ENCODE assay signal across 8 cellular contexts in the genomic region with DNA sequence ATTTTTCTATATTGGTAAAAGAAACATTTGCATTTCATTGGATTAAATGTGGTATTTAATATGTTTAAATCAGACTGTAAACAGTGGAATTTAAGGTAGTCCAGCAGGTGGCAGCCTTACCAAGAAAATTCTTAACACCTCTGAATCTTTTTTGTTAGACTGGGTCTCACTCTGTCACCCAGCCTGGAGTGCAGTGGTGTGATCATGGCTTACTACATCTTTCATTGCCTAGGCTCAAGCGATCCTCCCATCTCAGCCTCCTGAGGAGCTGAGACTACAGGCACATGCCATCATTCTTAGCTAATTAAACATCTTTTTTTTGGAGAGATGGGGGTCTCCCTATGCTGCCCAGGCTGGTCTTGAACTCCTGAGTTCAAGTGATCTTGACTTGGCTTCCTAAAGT.
DNase-seq lines count a peak whose midpoint lies in the region; ATAC-seq and TF ChIP-seq lines count a peak whose summit lies in the region.

No MANE protein-coding gene starts in this region.

- POLR2A ChIA-PET in Panc1 (lab: Charles Lee): no interaction called here
- POLR2A ChIA-PET in activated naive CD8-positive, alpha-beta T cell treated with anti-CD3 and anti-CD28 coated beads, Interleukin-2, amount 10 ng/mL, durations not matched to agents 7 days and 5 days (lab: Charles Lee): no interaction called here

- H3K9me3 ChIP-seq in Panc1 (ENCODE audit: control insufficient read depth, insufficient read depth, low read depth, low read length): no peaks in the 10 kb centered on the region

- peak; percentile 26 for DNase-seq in DMS114 treated with DMSO at 0.1 percent for 48 hours (lab: John Stamatoyannopoulos, UW; ENCODE audit: unreplicated experiment)
- DNase-seq in HT-29 (ENCODE audit: low spot score): peak; percentile 72
- peak; percentile 8 for DNase-seq in Panc1 (ENCODE audit: low read depth, low spot score)
- no peak for DNase-seq in activated naive CD8-positive, alpha-beta T cell treated with anti-CD3 and anti-CD28 coated beads, Interleukin-2, amount 10 ng/mL, durations not matched to agents 7 days and 5 days
- peak; percentile 2 for DNase-seq in iPS DF 19.7 (ENCODE audit: low read depth, low spot score)
- DNase-seq in stimulated activated CD4-positive, alpha-beta T cell treated with anti-CD3 and anti-CD28 coated beads, Interleukin-1b, Interleukin-23, amount 100 ng/mL, for 48 hours: peak; percentile 11
- no peak for DNase-seq in cortex of kidney (lab: John Stamatoyannopoulos, UW)
- no peak for DNase-seq in GM19240 (ENCODE audit: insufficient read length, low spot score)

- H3K36me3 Mint-ChIP-seq in activated naive CD8-positive, alpha-beta T cell treated with anti-CD3 and anti-CD28 coated beads, Interleukin-2, amount 10 ng/mL, durations not matched to agents 7 days and 5 days: peaks cover 7% of the 10 kb centered on the region

- no peak overlapping the region for H3K27ac ChIP-seq in Panc1 (ENCODE audit: low read length)

- TF ChIP-seq CTCF in Panc1 (IDR thresholded peaks at IDR 0.05): peak; percentile 75

- no peaks in the 10 kb centered on the region for H3K36me3 ChIP-seq in Panc1 (ENCODE audit: control insufficient read depth, insufficient read depth, low read length)

- H3K27me3 ChIP-seq in Panc1 (ENCODE audit: control insufficient read depth, insufficient read depth, low read length): no peaks in the 10 kb centered on the region

- intact Hi-C loops in Panc1 (cut with micrococcal nuclease; ENCODE audit: unreplicated experiment): no loop called here

- no peaks in the 10 kb centered on the region for H3K9me3 Mint-ChIP-seq in activated naive CD8-positive, alpha-beta T cell treated with anti-CD3 and anti-CD28 coated beads, Interleukin-2, amount 10 ng/mL, durations not matched to agents 7 days and 5 days

- CTCF ChIA-PET in Panc1 (lab: Charles Lee): no interaction called here

- no peaks in the 10 kb centered on the region for H3K27me3 Mint-ChIP-seq in activated naive CD8-positive, alpha-beta T cell treated with anti-CD3 and anti-CD28 coated beads, Interleukin-2, amount 10 ng/mL, durations not matched to agents 7 days and 5 days

- H3K4me1 ChIP-seq in Panc1 (ENCODE audit: control insufficient read depth, insufficient read depth, low read length): no peaks in the 10 kb centered on the region

- H3K4me1 Mint-ChIP-seq in activated naive CD8-positive, alpha-beta T cell treated with anti-CD3 and anti-CD28 coated beads, Interleukin-2, amount 10 ng/mL, durations not matched to agents 7 days and 5 days: no peaks in the 10 kb centered on the region

- no peak overlapping the region for H3K4me3 ChIP-seq in Panc1 (ENCODE audit: low read depth in 2 of 2, low read length in 2 of 2)

- BruUV-seq in Panc1 (replicated peaks; lab: Mats Ljungman, UMichigan): no TSS peak

- in situ Hi-C loops in Panc1 (cut with HindIII; ENCODE audit: low pct_unique_long_range_greater_than_20kb, low sequenced_read_pairs): no loop called here

- H3K4me3 Mint-ChIP-seq in activated naive CD8-positive, alpha-beta T cell treated with anti-CD3 and anti-CD28 coated beads, Interleukin-2, amount 10 ng/mL, durations not matched to agents 7 days and 5 days: no peak overlapping the region

- peak; percentile 78; the same call in 1 of the 2 replicates for ATAC-seq in Panc1
- peak; percentile 42 for ATAC-seq in activated naive CD8-positive, alpha-beta T cell treated with anti-CD3 and anti-CD28 coated beads, Interleukin-2, amount 10 ng/mL, durations not matched to agents 7 days and 5 days (ENCODE audit: low read depth)

- no peak overlapping the region for H3K27ac Mint-ChIP-seq in activated naive CD8-positive, alpha-beta T cell treated with anti-CD3 and anti-CD28 coated beads, Interleukin-2, amount 10 ng/mL, durations not matched to agents 7 days and 5 days

Comparison
In these comparisons a context has a peak if more than half of its experiments do, and no peak if none do; other contexts are left out.
1. DNase-seq: peak in DMS114 treated with DMSO at 0.1 percent for 48 hours (single experiment), HT-29 (single experiment), Panc1 (single experiment), iPS DF 19.7 (single experiment) and stimulated activated CD4-positive, alpha-beta T cell treated with anti-CD3 and anti-CD28 coated beads, Interleukin-1b, Interleukin-23, amount 100 ng/mL, for 48 hours (single experiment); none in activated naive CD8-positive, alpha-beta T cell treated with anti-CD3 and anti-CD28 coated beads, Interleukin-2, amount 10 ng/mL, durations not matched to agents 7 days and 5 days (single experiment), cortex of kidney (single experiment) and GM19240 (single experiment).